ENCODE assay signal across 36 cellular contexts in the genomic region with DNA sequence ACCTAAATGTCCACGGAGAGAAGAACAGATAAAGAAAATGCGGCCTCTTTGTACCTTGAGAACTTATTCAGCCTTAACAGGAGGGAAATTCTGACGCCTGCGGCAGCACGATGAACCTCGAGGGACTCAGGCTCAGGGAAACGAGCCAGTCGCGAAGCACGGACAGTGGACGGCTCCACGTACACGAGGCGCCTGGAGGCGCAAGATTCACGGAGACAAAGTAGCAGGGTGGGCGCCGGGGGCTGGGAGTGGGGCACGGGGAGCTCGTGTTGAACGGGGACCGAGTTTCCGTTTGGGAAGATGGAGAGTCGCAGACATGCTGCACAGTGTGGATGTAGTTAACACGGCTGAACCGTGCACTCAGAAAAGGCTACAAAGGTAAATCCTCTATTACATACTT. TPM values are rescaled to one million over a fixed set of nuclear protein-coding genes. Genes with fewer than 3 reads are reported as not detected.
"Had no signal": no experiment of that assay in that cellular context is flagged by ENCODE, and none has a peak within 500 bp of the region (broad histone marks: within the 10 kb centered on the region; RNA-seq: fewer than 3 reads in every experiment).

No MANE protein-coding gene starts in this region.

- H3K9me3 Mint-ChIP-seq: mesothelial cell of epicardium; natural killer cell treated with Interleukin-12 subunit alpha and Interleukin-12 subunit beta and Interleukin-15 and Interleukin-18, amount 100 ng/mL, for 72 hours; neural crest cell; stimulated activated effector memory CD8-positive, alpha-beta T cell treated with anti-CD3 and anti-CD28 coated beads, Interleukin-12 subunit alpha, Interleukin-12 subunit beta, amount 100 ng/mL, for 72 hours had no signal

- H3K27ac Mint-ChIP-seq: mesothelial cell of epicardium; natural killer cell treated with Interleukin-12 subunit alpha and Interleukin-12 subunit beta and Interleukin-15 and Interleukin-18, amount 100 ng/mL, for 72 hours; progenitor cell of endocrine pancreas; stimulated activated effector memory CD8-positive, alpha-beta T cell treated with anti-CD3 and anti-CD28 coated beads, Interleukin-12 subunit alpha, Interleukin-12 subunit beta, amount 100 ng/mL, for 72 hours had no signal

- H3K27me3 ChIP-seq: thyroid gland had no signal

- H3K4me1 ChIP-seq: foreskin keratinocyte, gastroesophageal sphincter, heart right ventricle, parathyroid adenoma, sigmoid colon, stomach, thyroid gland had no signal

- H3K27ac ChIP-seq: coronary artery, esophagus muscularis mucosa, foreskin keratinocyte, gastroesophageal sphincter, heart right ventricle, parathyroid adenoma, sigmoid colon, stomach, thyroid gland had no signal

- H3K9me3 ChIP-seq: esophagus muscularis mucosa, gastroesophageal sphincter, heart right ventricle, mucosa of descending colon, sigmoid colon, stomach, thyroid gland had no signal

- DNase-seq: dermis blood vessel endothelial cell; effector memory CD4-positive, alpha-beta T cell; foreskin keratinocyte; hippocampal formation; kidney glomerular epithelial cell; mesenchymal stem cell; naive B cell; sigmoid colon; stimulated activated CD4-positive, alpha-beta T cell treated with anti-CD3 and anti-CD28 coated beads, Interleukin-2, amount 100 ng/mL, for 24 hours; stimulated activated CD4-positive, alpha-beta T cell treated with anti-CD3 and anti-CD28 coated beads, Interleukin-4, amount 100 ng/mL, for 24 hours; stimulated activated naive CD4-positive, alpha-beta T cell treated with Interleukin-2 at 50 U/mL for 16 hours; stomach; thyroid gland; trophoblast cell had no signal

- H3K4me3 ChIP-seq: coronary artery, esophagus muscularis mucosa, gastroesophageal sphincter, heart right ventricle, mucosa of descending colon, sigmoid colon, stomach, thyroid gland had no signal

- H3K36me3 Mint-ChIP-seq: mesothelial cell of epicardium; naive B cell; natural killer cell treated with Interleukin-12 subunit alpha and Interleukin-12 subunit beta and Interleukin-15 and Interleukin-18, amount 100 ng/mL, for 72 hours; stimulated activated effector memory CD8-positive, alpha-beta T cell treated with anti-CD3 and anti-CD28 coated beads, Interleukin-12 subunit alpha, Interleukin-12 subunit beta, amount 100 ng/mL, for 72 hours had no signal

- ATAC-seq: foreskin keratinocyte; gastroesophageal sphincter; heart right ventricle; mucosa of descending colon; natural killer cell treated with Interleukin-12 subunit alpha and Interleukin-12 subunit beta and Interleukin-15 and Interleukin-18, amount 100 ng/mL, for 72 hours; stimulated activated effector memory CD8-positive, alpha-beta T cell treated with anti-CD3 and anti-CD28 coated beads, Interleukin-12 subunit alpha, Interleukin-12 subunit beta, amount 100 ng/mL, for 72 hours had no signal

- H3K36me3 ChIP-seq: esophagus muscularis mucosa, gastroesophageal sphincter, heart right ventricle, sigmoid colon, stomach, thyroid gland had no signal

- H3K4me1 Mint-ChIP-seq: neural crest cell had no signal

- H3K4me3 Mint-ChIP-seq: mesothelial cell of epicardium; naive B cell; natural killer cell treated with Interleukin-12 subunit alpha and Interleukin-12 subunit beta and Interleukin-15 and Interleukin-18, amount 100 ng/mL, for 72 hours; neural crest cell; stimulated activated effector memory CD8-positive, alpha-beta T cell treated with anti-CD3 and anti-CD28 coated beads, Interleukin-12 subunit alpha, Interleukin-12 subunit beta, amount 100 ng/mL, for 72 hours had no signal

- FAIRE-seq: endothelial cell of umbilical vein, islet of Langerhans had no signal

RNA-seq across cellular contexts. Expression of gene UTF1, which starts 13.2 kb away (rescaled TPM):
- total RNA-seq: dermis blood vessel endothelial cell; endothelial cell of umbilical vein; epithelial cell of proximal tubule; esophagus muscularis mucosa; fibroblast of lung; foreskin keratinocyte; gastroesophageal sphincter; heart right ventricle; lower leg skin; lung microvascular endothelial cell; mesothelial cell of epicardium; mucosa of descending colon; natural killer cell treated with Interleukin-12 subunit alpha and Interleukin-12 subunit beta and Interleukin-15 and Interleukin-18, amount 100 ng/mL, for 72 hours; neural crest cell; osteoblast; progenitor cell of endocrine pancreas; sigmoid colon; skeletal muscle tissue; stomach; subcutaneous adipose tissue; temporal lobe; thyroid gland; urinary bladder had no signal
- polyA plus RNA-seq: endothelial cell of umbilical vein, fibroblast of lung, foreskin keratinocyte, heart right ventricle, sigmoid colon, stomach, urinary bladder had no signal

RNA-seq across cellular contexts. Expression of gene VENTX, which starts 20.9 kb away (rescaled TPM):
- total RNA-seq: dermis blood vessel endothelial cell; endothelial cell of umbilical vein; epithelial cell of proximal tubule; fibroblast of lung; foreskin keratinocyte; lung microvascular endothelial cell; natural killer cell treated with Interleukin-12 subunit alpha and Interleukin-12 subunit beta and Interleukin-15 and Interleukin-18, amount 100 ng/mL, for 72 hours; neural crest cell; osteoblast; skeletal muscle tissue; temporal lobe; urinary bladder had no signal
- polyA plus RNA-seq: endothelial cell of umbilical vein, fibroblast of lung, foreskin keratinocyte had no signal

RNA-seq across cellular contexts. Expression of gene KNDC1, which starts 56.8 kb away (rescaled TPM):
- total RNA-seq: dermis blood vessel endothelial cell, endothelial cell of umbilical vein, osteoblast, subcutaneous adipose tissue had no signal
- polyA plus RNA-seq: endothelial cell of umbilical vein had no signal
